Comparison of ENCODE assay signal across 8 cellular contexts in genomic region chr19:17996826-17997316, GRCh38. TPM values are rescaled to one million over a fixed set of nuclear protein-coding genes. Genes with fewer than 3 reads are reported as not detected.
A peak's percentile ranks its signal among the peaks of the same experiment; 100 is the strongest.
DNase-seq lines count a peak whose midpoint lies in the region; ATAC-seq and TF ChIP-seq lines count a peak whose summit lies in the region.

No MANE protein-coding gene starts in this region.

- H3K27ac Mint-ChIP-seq in activated T-helper 2 cell treated with anti-CD3 and anti-CD28 coated beads, Interferon-gamma antibody, Interleukin-2, Interleukin-4, amounts not matched to agents 10 μg/mL and 5 μg/mL and 100 μg/mL, durations not matched to agents 14 hours and 24 hours and 36 hours: no peak overlapping the region

- H3K4me3 ChIP-seq in RWPE2 (ENCODE audit: severe bottlenecking): no peak overlapping the region
- no peak overlapping the region for H3K4me3 ChIP-seq in thoracic aorta

- H3K27ac ChIP-seq in RWPE2 (ENCODE audit: poor library complexity, severe bottlenecking) (no peak overlapping the region), thoracic aorta (no peak overlapping the region)

- H3K27me3 ChIP-seq in RWPE2 (ENCODE audit: insufficient read depth, poor library complexity, severe bottlenecking) (no peaks in the 10 kb centered on the region), thoracic aorta (replicated peaks; ENCODE audit: insufficient read depth) (no peaks in the 10 kb centered on the region)

- H3K9me3 ChIP-seq in RWPE2 (ENCODE audit: severe bottlenecking) (no peaks in the 10 kb centered on the region), thoracic aorta (no peaks in the 10 kb centered on the region)

- peaks cover 9% of the 10 kb centered on the region for H3K4me1 Mint-ChIP-seq in activated T-helper 2 cell treated with anti-CD3 and anti-CD28 coated beads, Interferon-gamma antibody, Interleukin-2, Interleukin-4, amounts not matched to agents 10 μg/mL and 5 μg/mL and 100 μg/mL, durations not matched to agents 14 hours and 24 hours and 36 hours (ENCODE audit: low read depth)

- H3K36me3 ChIP-seq in RWPE2 (ENCODE audit: low read depth) (no peaks in the 10 kb centered on the region), thoracic aorta (no peaks in the 10 kb centered on the region)

- H3K9me3 Mint-ChIP-seq in activated T-helper 2 cell treated with anti-CD3 and anti-CD28 coated beads, Interferon-gamma antibody, Interleukin-2, Interleukin-4, amounts not matched to agents 10 μg/mL and 5 μg/mL and 100 μg/mL, durations not matched to agents 14 hours and 24 hours and 36 hours: no peaks in the 10 kb centered on the region

- no peak overlapping the region for H3K4me3 Mint-ChIP-seq in activated T-helper 2 cell treated with anti-CD3 and anti-CD28 coated beads, Interferon-gamma antibody, Interleukin-2, Interleukin-4, amounts not matched to agents 10 μg/mL and 5 μg/mL and 100 μg/mL, durations not matched to agents 14 hours and 24 hours and 36 hours (ENCODE audit: low read depth)

- intact Hi-C loops in activated T-helper 2 cell treated with anti-CD3 and anti-CD28 coated beads, Interferon-gamma antibody, Interleukin-2, Interleukin-4, amounts not matched to agents 10 μg/mL and 5 μg/mL and 100 μg/mL, durations not matched to agents 14 hours and 24 hours and 36 hours (cut with micrococcal nuclease): loop anchor here (1.0 to 5.0 kb wide), 3 partner anchors 59 to 140 kb away; partner anchors contain the start of genes RPL18A and SLC5A5

- ATAC-seq in RWPE2 (ENCODE audit: low read depth) (peak; percentile 86), thoracic aorta (ENCODE audit: insufficient number of reproducible peaks, low FRiP score, low read depth) (no peak), GM21381 (IDR thresholded peaks at IDR 0.05; ENCODE audit: unreplicated experiment) (no peak)

- H3K4me1 ChIP-seq in RWPE2 (ENCODE audit: insufficient read depth, poor library complexity, severe bottlenecking) (peaks cover 4% of the 10 kb centered on the region), thoracic aorta (ENCODE audit: control insufficient read depth in 1 of 2, low read depth in 2 of 2) (peaks cover 7 to 11% of the 10 kb centered on the region in 2 donors)

- TF ChIP-seq CTCF in GM12873 (IDR thresholded peaks at IDR 0.05; ENCODE audit: insufficient read depth, low read depth, low read length, missing control alignments) (peak; percentile 99), RWPE2 (IDR thresholded peaks at IDR 0.05; ENCODE audit: poor library complexity, severe bottlenecking) (peak; percentile 89), thoracic aorta (IDR thresholded peaks at IDR 0.05) (peak; percentile 99)

- peaks cover 3% of the 10 kb centered on the region for H3K36me3 Mint-ChIP-seq in activated T-helper 2 cell treated with anti-CD3 and anti-CD28 coated beads, Interferon-gamma antibody, Interleukin-2, Interleukin-4, amounts not matched to agents 10 μg/mL and 5 μg/mL and 100 μg/mL, durations not matched to agents 14 hours and 24 hours and 36 hours (ENCODE audit: low read depth)

- DNase-seq in Kasumi-1 (lab: John Stamatoyannopoulos, UW) (peak; percentile 64 to 73), RWPE2 (ENCODE audit: low spot score) (peak; percentile 74), fibroblast of the conjunctiva (ENCODE audit: low read depth) (peak; percentile 48), occipital lobe (lab: John Stamatoyannopoulos, UW) (peak; percentile 72), thoracic aorta (ENCODE audit: low spot score) (no peak)
- DNase-seq in activated T-helper 2 cell treated with anti-CD3 and anti-CD28 coated beads, Interferon-gamma antibody, Interleukin-2, Interleukin-4, amounts not matched to agents 10 μg/mL and 5 μg/mL and 100 μg/mL, durations not matched to agents 14 hours and 24 hours and 36 hours (ENCODE audit: low spot score): peak; percentile 81

- peaks cover 6% of the 10 kb centered on the region for H3K27me3 Mint-ChIP-seq in activated T-helper 2 cell treated with anti-CD3 and anti-CD28 coated beads, Interferon-gamma antibody, Interleukin-2, Interleukin-4, amounts not matched to agents 10 μg/mL and 5 μg/mL and 100 μg/mL, durations not matched to agents 14 hours and 24 hours and 36 hours (ENCODE audit: low read depth)

RNA-seq across cellular contexts. Expression of gene ARRDC2, which starts 11.1 kb away (rescaled TPM):
- total RNA-seq in activated T-helper 2 cell treated with anti-CD3 and anti-CD28 coated beads, Interferon-gamma antibody, Interleukin-2, Interleukin-4, amounts not matched to agents 10 μg/mL and 5 μg/mL and 100 μg/mL, durations not matched to agents 14 hours and 24 hours and 36 hours: 39.2 and 40.5 TPM in 2 replicates
- 5.1 TPM for total RNA-seq in occipital lobe
- total RNA-seq in thoracic aorta: 100 to 1,000 TPM; 114 to 151 TPM

RNA-seq across cellular contexts. Expression of gene KCNN1, which starts 30.0 kb away (rescaled TPM):
- 0.14 and 0.16 TPM in 2 replicates for total RNA-seq in activated T-helper 2 cell treated with anti-CD3 and anti-CD28 coated beads, Interferon-gamma antibody, Interleukin-2, Interleukin-4, amounts not matched to agents 10 μg/mL and 5 μg/mL and 100 μg/mL, durations not matched to agents 14 hours and 24 hours and 36 hours
- total RNA-seq in occipital lobe (30.1 TPM), thoracic aorta (under 1 TPM in 1 of 2 donors, not detected in 1; 0.99 TPM)

Comparison
In these comparisons a context has a peak if more than half of its experiments do, and no peak if none do; other contexts are left out.
1. RNA of gene KCNN1, which starts 30.0 kb away (total RNA-seq): 30.1 TPM in occipital lobe (single experiment); 0.99 TPM in thoracic aorta and 0.14 to 0.16 TPM in activated T-helper 2 cell treated with anti-CD3 and anti-CD28 coated beads, Interferon-gamma antibody, Interleukin-2, Interleukin-4, amounts not matched to agents 10 μg/mL and 5 μg/mL and 100 μg/mL, durations not matched to agents 14 hours and 24 hours and 36 hours; every median in the first group is over 10 times any median in the second.
2. Peak in every context shown above with its lines, with median percentiles within 50 percentile points of each other: CTCF ChIP-seq.